Comparison of ENCODE assay signal across 10 cellular contexts in genomic region chr1:31712625-31713024, GRCh38. TPM values are rescaled to one million over a fixed set of nuclear protein-coding genes. Genes with fewer than 3 reads are reported as not detected.
DNase-seq lines count a peak whose midpoint lies in the region; ATAC-seq, FAIRE-seq and TF ChIP-seq lines count a peak whose summit lies in the region.
"Had no signal": no experiment of that assay in that cellular context is flagged by ENCODE, and none has a peak within 500 bp of the region (broad histone marks: within the 10 kb centered on the region; RNA-seq: fewer than 3 reads in every experiment).

No MANE protein-coding gene starts in this region.

- ATAC-seq in HG03097 (IDR thresholded peaks at IDR 0.05; ENCODE audit: low FRiP score, unreplicated experiment): no peak

- H3K4me1 ChIP-seq in transverse colon: peaks cover 15 to 43% (median 35%) of the 10 kb centered on the region in 4 donors

- no peaks in the 10 kb centered on the region for H3K9me3 ChIP-seq in transverse colon

- DNase-seq in HTR-8/SVneo (ENCODE audit: insufficient read length, low spot score) (peak; percentile 66), cardiac fibroblast (ENCODE audit: low read depth in 2 of 2) (peak; percentile 92), lung microvascular endothelial cell (ENCODE audit: low read depth in 2 of 2) (peak; percentile 55 to 61), transverse colon (peak; percentile 66), COR-L47 (lab: John Stamatoyannopoulos, UW) (no peak), HUDEP-2 (lab: John Stamatoyannopoulos, UW; ENCODE audit: unreplicated experiment in 76 of 76) (no peak), Ammon's horn (ENCODE audit: low spot score) (no peak)
- DNase-seq: midbrain, NCI-H2171 treated with DMSO at 0.1 percent for 48 hours had no signal

- WGBS in transverse colon (ENCODE audit: low coverage in 1 of 2), 2 donors: 36% methylated on average over 2 of the region's 2 CpGs; no CpG with 5 or more reads in 1 of the 2 donors

- no peak for TF ChIP-seq POLR2A in transverse colon (IDR thresholded peaks at IDR 0.05)

- in situ Hi-C loops in transverse colon (cut with MboI; ENCODE audit: low pct_ligation_motif_present in 1 of 4, low pct_unique_long_range_greater_than_20kb in 1 of 4, low sequenced_read_pairs in 3 of 4): no loop called here

- no peaks in the 10 kb centered on the region for H3K36me3 ChIP-seq in transverse colon

- peaks cover 4% of the 10 kb centered on the region for H3K27me3 ChIP-seq in transverse colon

- H3K4me3 ChIP-seq in cardiac fibroblast (replicated peaks in 1 of 2; ENCODE audit: low read depth in 2 of 2, low read length in 2 of 2) (no peak overlapping the region), transverse colon (no peak overlapping the region)

- H3K27ac ChIP-seq in transverse colon: peak overlapping the region; percentile 82 to 92 (median 88)

- intact Hi-C loops in transverse colon (cut with DNase I; ENCODE audit: low total_unique reads): no loop called here

- TF ChIP-seq EP300 in transverse colon (IDR thresholded peaks at IDR 0.05; ENCODE audit: low read depth): no peak

- TF ChIP-seq CTCF in cardiac fibroblast (IDR thresholded peaks at IDR 0.05; ENCODE audit: low read depth, low read length): no peak
- no peak for TF ChIP-seq CTCF in transverse colon (IDR thresholded peaks at IDR 0.05)

- no peak for FAIRE-seq in HTR-8/SVneo (lab: Jason Lieb, UNC)

RNA-seq across cellular contexts. Expression of gene COL16A1, which starts 8.8 kb away (rescaled TPM):
- total RNA-seq in lung microvascular endothelial cell (0.44 and 0.79 TPM in 2 replicates), transverse colon (100 to 1,000 TPM in 1 of 4 donors, 10 to 100 TPM in 3; 14.3 to 135 (median 40.1) TPM)

RNA-seq across cellular contexts. Expression of gene ADGRB2, which starts 51.5 kb away (rescaled TPM):
- total RNA-seq in lung microvascular endothelial cell (0.20 and 0.22 TPM in 2 replicates), transverse colon (1 to 10 TPM in 2 of 4 donors, under 1 TPM in 1, not detected in 1; 0.55 to 4.2 (median 1.1) TPM)

Comparison
In these comparisons a context has a peak if more than half of its experiments do, and no peak if none do; other contexts are left out.
1. DNase-seq: peak in HTR-8/SVneo (single experiment), cardiac fibroblast (2 of 2), lung microvascular endothelial cell (2 of 2) and transverse colon (single experiment); none in COR-L47 (single experiment), HUDEP-2 (0 of 76) and Ammon's horn (single experiment).